Comparison of ENCODE assay signal across 38 cellular contexts in the genomic region with DNA sequence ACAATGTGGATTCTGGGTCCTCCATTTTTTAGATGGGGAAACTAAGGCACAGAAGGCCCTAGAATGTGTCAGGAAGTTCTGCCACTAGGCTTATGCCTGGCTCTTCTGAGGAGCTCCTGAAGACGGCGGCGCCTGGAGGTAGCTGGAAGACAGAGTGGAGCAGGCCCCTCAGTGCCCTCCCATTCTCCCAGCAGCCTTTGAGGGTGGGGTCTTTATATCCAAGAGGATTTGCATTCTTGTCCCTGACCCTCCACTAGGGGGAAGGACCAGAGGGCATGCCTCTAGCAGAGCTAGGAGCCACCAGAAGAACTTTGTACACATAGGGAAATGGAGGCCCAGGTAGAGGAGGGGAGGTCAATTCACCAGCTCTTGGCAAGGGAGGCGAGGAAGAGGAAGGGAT. TPM values are rescaled to one million over a fixed set of nuclear protein-coding genes. Genes with fewer than 3 reads are reported as not detected.
"Had no signal": no experiment of that assay in that cellular context is flagged by ENCODE, and none has a peak within 500 bp of the region (broad histone marks: within the 10 kb centered on the region; RNA-seq: fewer than 3 reads in every experiment).

No MANE protein-coding gene starts in this region.

- H3K36me3 Mint-ChIP-seq: activated CD8-positive, alpha-beta memory T cell treated with anti-CD3 and anti-CD28 coated beads, Interleukin-2, amount 10 ng/mL, durations not matched to agents 7 days and 5 days; activated naive CD8-positive, alpha-beta T cell treated with anti-CD3 and anti-CD28 coated beads for 36 hours had no signal

- H3K4me3 Mint-ChIP-seq: activated CD4-positive, alpha-beta memory T cell treated with anti-CD3 and anti-CD28 coated beads, Interleukin-2, amount 10 ng/mL, durations not matched to agents 7 days and 5 days; activated CD8-positive, alpha-beta memory T cell treated with anti-CD3 and anti-CD28 coated beads, Interleukin-2, amount 10 ng/mL, durations not matched to agents 7 days and 5 days; activated naive CD8-positive, alpha-beta T cell treated with anti-CD3 and anti-CD28 coated beads for 36 hours; activated T-cell treated with anti-CD3 and anti-CD28 coated beads, Interleukin-2, amount 50 U/mL, for 72 hours; activated T-helper 17 cell treated with anti-CD3 and anti-CD28 coated beads, Interleukin-2, amount 50 U/mL, for 72 hours had no signal

- DNase-seq: activated CD4-positive, alpha-beta memory T cell treated with anti-CD3 and anti-CD28 coated beads, Interleukin-2, amount 10 ng/mL, durations not matched to agents 7 days and 5 days; activated CD4-positive, alpha-beta T cell treated with anti-CD3 and anti-CD28 coated beads for 1 hour; activated CD4-positive, alpha-beta T cell treated with anti-CD3 and anti-CD28 coated beads for 48 hours; activated CD4-positive, CD25-positive, alpha-beta regulatory T cell; activated CD8-positive, alpha-beta memory T cell treated with anti-CD3 and anti-CD28 coated beads for 24 hours; activated CD8-positive, alpha-beta memory T cell treated with anti-CD3 and anti-CD28 coated beads, Interleukin-2, amount 10 ng/mL, durations not matched to agents 7 days and 5 days; activated effector memory CD4-positive, alpha-beta T cell treated with anti-CD3 and anti-CD28 coated beads, Interleukin-2, amount 50 U/mL, for 16 hours; activated naive CD4-positive, alpha-beta T cell; activated naive CD4-positive, alpha-beta T cell treated with anti-CD3 and anti-CD28 coated beads, Interleukin-2, amount 50 U/mL, for 16 hours; activated naive CD8-positive, alpha-beta T cell treated with anti-CD3 and anti-CD28 coated beads for 36 hours; activated T-cell treated with anti-CD3 and anti-CD28 coated beads, Interleukin-2, amount 50 U/mL, for 1 hour; activated T-cell treated with anti-CD3 and anti-CD28 coated beads, Interleukin-2, amount 50 U/mL, for 72 hours; amniotic stem cell; aorta; brain microvascular endothelial cell; central memory CD4-positive, alpha-beta T cell; Kasumi-1; MG63; NCI-H1048; NCI-H1105 treated with DMSO at 0.1 percent for 48 hours; NCI-H1436; NCI-H1694; NCI-H1930; NCI-H2081 treated with DMSO at 0.1 percent for 48 hours; NCI-H226; NCI-H446 treated with DMSO at 0.1 percent for 48 hours; NCI-H69; NK-92 treated with Interleukin-12 subunit alpha and Interleukin-12 subunit beta, amount 100 ng/mL, for 24 hours; PC-3; SIG-M5; SW 1271; T-helper 1 cell; T-helper 2 cell; T-helper 9 cell had no signal

- H3K4me1 Mint-ChIP-seq: activated CD4-positive, alpha-beta memory T cell treated with anti-CD3 and anti-CD28 coated beads, Interleukin-2, amount 10 ng/mL, durations not matched to agents 7 days and 5 days; activated CD8-positive, alpha-beta memory T cell treated with anti-CD3 and anti-CD28 coated beads, Interleukin-2, amount 10 ng/mL, durations not matched to agents 7 days and 5 days; activated naive CD8-positive, alpha-beta T cell treated with anti-CD3 and anti-CD28 coated beads for 36 hours; activated T-helper 17 cell treated with anti-CD3 and anti-CD28 coated beads, Interleukin-2, amount 50 U/mL, for 72 hours had no signal

- H3K9me3 Mint-ChIP-seq: activated CD4-positive, alpha-beta memory T cell treated with anti-CD3 and anti-CD28 coated beads, Interleukin-2, amount 10 ng/mL, durations not matched to agents 7 days and 5 days; activated naive CD8-positive, alpha-beta T cell treated with anti-CD3 and anti-CD28 coated beads for 36 hours; activated T-helper 17 cell treated with anti-CD3 and anti-CD28 coated beads, Interleukin-2, amount 50 U/mL, for 72 hours had no signal

- H3K27me3 ChIP-seq: MG63 had no signal

- H3K27ac Mint-ChIP-seq: activated CD4-positive, alpha-beta memory T cell treated with anti-CD3 and anti-CD28 coated beads, Interleukin-2, amount 10 ng/mL, durations not matched to agents 7 days and 5 days; activated CD8-positive, alpha-beta memory T cell treated with anti-CD3 and anti-CD28 coated beads, Interleukin-2, amount 10 ng/mL, durations not matched to agents 7 days and 5 days; activated naive CD8-positive, alpha-beta T cell treated with anti-CD3 and anti-CD28 coated beads for 36 hours; activated T-cell treated with anti-CD3 and anti-CD28 coated beads, Interleukin-2, amount 50 U/mL, for 72 hours; activated T-helper 17 cell treated with anti-CD3 and anti-CD28 coated beads, Interleukin-2, amount 50 U/mL, for 72 hours had no signal

- ATAC-seq: activated CD8-positive, alpha-beta memory T cell treated with anti-CD3 and anti-CD28 coated beads, Interleukin-2, amount 10 ng/mL, durations not matched to agents 7 days and 5 days; activated T-cell treated with anti-CD3 and anti-CD28 coated beads, Interleukin-2, amount 50 U/mL, for 72 hours; activated T-helper 17 cell treated with anti-CD3 and anti-CD28 coated beads, Interleukin-2, amount 50 U/mL, for 72 hours; PC-3; Right ventricle myocardium inferior; SK-N-SH treated with all-trans-retinoic acid at 6 μM for 48 hours had no signal

- H3K36me3 ChIP-seq: brain microvascular endothelial cell, MG63 had no signal

- H3K4me3 ChIP-seq: MG63 had no signal

RNA-seq across cellular contexts. Expression of a gene that starts 9.4 kb away (rescaled TPM):
- total RNA-seq: activated CD8-positive, alpha-beta memory T cell treated with anti-CD3 and anti-CD28 coated beads, Interleukin-2, amount 10 ng/mL, durations not matched to agents 7 days and 5 days; aorta; Right ventricle myocardium inferior; SK-MEL-5 had no signal

RNA-seq across cellular contexts. Expression of a gene that starts 55.3 kb away (rescaled TPM):
- total RNA-seq: SK-MEL-5 had no signal
